Comparison of ENCODE assay signal across 20 cellular contexts in the genomic region with DNA sequence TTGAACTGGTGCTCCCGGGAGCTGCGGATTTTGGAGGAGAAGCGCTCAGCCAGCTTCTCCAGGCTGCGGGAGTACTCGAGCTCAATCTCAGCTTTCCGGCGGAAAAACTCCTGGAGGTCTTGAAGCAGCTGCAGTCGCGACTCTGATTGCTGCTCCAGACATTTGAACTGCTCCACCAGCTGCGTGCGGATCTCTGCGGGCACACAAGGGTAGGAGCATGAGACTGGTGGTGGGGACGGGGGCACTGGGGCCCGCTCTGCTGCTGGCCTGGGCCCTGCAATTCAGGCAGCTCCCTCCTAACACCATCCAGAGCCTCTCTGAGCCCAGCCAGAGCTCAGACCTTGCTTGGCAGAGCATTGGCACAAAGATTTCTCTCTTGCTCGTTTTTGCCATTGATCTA.
"Had no signal": no experiment of that assay in that cellular context is flagged by ENCODE, and none has a peak within 500 bp of the region (broad histone marks: within the 10 kb centered on the region; RNA-seq: fewer than 3 reads in every experiment).

No MANE protein-coding gene starts in this region.

- H3K27me3 Mint-ChIP-seq: naive thymus-derived CD8-positive, alpha-beta T cell; stimulated activated naive CD8-positive, alpha-beta T cell treated with anti-CD3 and anti-CD28 coated beads, Interleukin-15, amount 100 ng/mL, for 72 hours had no signal

- H3K27ac ChIP-seq: coronary artery, heart left ventricle, psoas muscle, right lobe of liver, spleen, testis, tibial nerve had no signal

- H3K9me3 Mint-ChIP-seq: naive thymus-derived CD8-positive, alpha-beta T cell; neural crest cell; stimulated activated naive B cell treated with anti-CD40 and anti-IgM and Interleukin-4, amounts not matched to agents 10 μg/mL and 1 μg/mL and 100 μg/mL, for 72 hours; stimulated activated naive CD8-positive, alpha-beta T cell treated with anti-CD3 and anti-CD28 coated beads, Interleukin-15, amount 100 ng/mL, for 72 hours had no signal

- H3K4me1 Mint-ChIP-seq: stimulated activated naive B cell treated with anti-CD40 and anti-IgM and Interleukin-4, amounts not matched to agents 10 μg/mL and 1 μg/mL and 100 μg/mL, for 72 hours; stimulated activated naive CD8-positive, alpha-beta T cell treated with anti-CD3 and anti-CD28 coated beads, Interleukin-15, amount 100 ng/mL, for 72 hours had no signal

- DNase-seq: effector CD4-positive, alpha-beta T cell; foreskin melanocyte; heart left ventricle; hippocampal formation; mammary epithelial cell; naive thymus-derived CD8-positive, alpha-beta T cell; psoas muscle; retina; right lobe of liver; spleen; stimulated activated CD4-positive, alpha-beta T cell treated with anti-CD3 and anti-CD28 coated beads, Interleukin-15, amount 100 ng/mL, for 24 hours; stimulated activated CD4-positive, alpha-beta T cell treated with anti-CD3 and anti-CD28 coated beads, Interleukin-1b, Interleukin-23, amount 100 ng/mL, for 48 hours; stimulated activated CD4-positive, alpha-beta T cell treated with anti-CD3 and anti-CD28 coated beads, Interleukin-4, amount 100 ng/mL, for 24 hours; stimulated activated naive B cell treated with anti-CD40 and anti-IgM and Interleukin-4, amounts not matched to agents 10 μg/mL and 1 μg/mL and 100 μg/mL, for 72 hours; stimulated activated naive CD8-positive, alpha-beta T cell treated with anti-CD3 and anti-CD28 coated beads, Interleukin-15, amount 100 ng/mL, for 72 hours; testis had no signal

- H3K36me3 ChIP-seq: right lobe of liver, spleen had no signal

- H3K4me1 ChIP-seq: right lobe of liver, spleen, testis, tibial nerve had no signal

- H3K36me3 Mint-ChIP-seq: stimulated activated naive B cell treated with anti-CD40 and anti-IgM and Interleukin-4, amounts not matched to agents 10 μg/mL and 1 μg/mL and 100 μg/mL, for 72 hours had no signal

- H3K4me3 ChIP-seq: coronary artery, heart left ventricle, psoas muscle, right lobe of liver, spleen, testis, tibial nerve had no signal

- H3K27me3 ChIP-seq: heart left ventricle, right lobe of liver, spleen, testis, tibial nerve had no signal

- H3K4me3 Mint-ChIP-seq: naive thymus-derived CD8-positive, alpha-beta T cell; neural crest cell; stimulated activated naive B cell treated with anti-CD40 and anti-IgM and Interleukin-4, amounts not matched to agents 10 μg/mL and 1 μg/mL and 100 μg/mL, for 72 hours; stimulated activated naive CD8-positive, alpha-beta T cell treated with anti-CD3 and anti-CD28 coated beads, Interleukin-15, amount 100 ng/mL, for 72 hours had no signal

- H3K27ac Mint-ChIP-seq: naive thymus-derived CD8-positive, alpha-beta T cell; stimulated activated naive CD8-positive, alpha-beta T cell treated with anti-CD3 and anti-CD28 coated beads, Interleukin-15, amount 100 ng/mL, for 72 hours had no signal

- H3K9me3 ChIP-seq: heart left ventricle, psoas muscle, right lobe of liver, spleen, testis, tibial nerve had no signal

- ATAC-seq: left lobe of liver; naive thymus-derived CD8-positive, alpha-beta T cell; right lobe of liver; stimulated activated naive B cell treated with anti-CD40 and anti-IgM and Interleukin-4, amounts not matched to agents 10 μg/mL and 1 μg/mL and 100 μg/mL, for 72 hours; stimulated activated naive CD8-positive, alpha-beta T cell treated with anti-CD3 and anti-CD28 coated beads, Interleukin-15, amount 100 ng/mL, for 72 hours had no signal
